ENCODE assay signal across 28 cellular contexts in genomic region chr12:105454688-105455087, GRCh38.
"Had no signal": no experiment of that assay in that cellular context is flagged by ENCODE, and none has a peak within 500 bp of the region (broad histone marks: within the 10 kb centered on the region; RNA-seq: fewer than 3 reads in every experiment).

No MANE protein-coding gene starts in this region.

- H3K9me3 ChIP-seq: colonic mucosa, right lobe of liver, testis, transverse colon had no signal

- H3K9me3 Mint-ChIP-seq: activated CD4-positive, alpha-beta memory T cell treated with anti-CD3 and anti-CD28 coated beads for 36 hours; activated CD4-positive, alpha-beta T cell treated with anti-CD3 and anti-CD28 coated beads, Interleukin-2, amount 10 ng/mL, durations not matched to agents 24 days and 14 days; activated T-helper 17 cell treated with anti-CD3 and anti-CD28 coated beads, Interleukin-2, amount 50 U/mL, for 72 hours; T-helper 1 cell treated with Interleukin-12 subunit alpha and Interleukin-12 subunit beta and Interleukin-4 antibody, amounts not matched to agents 30 μg/mL and 1 μg/mL, for 36 hours had no signal

- H3K4me1 ChIP-seq: colonic mucosa, gastroesophageal sphincter, neural progenitor cell, right lobe of liver, testis, transverse colon had no signal

- H3K36me3 Mint-ChIP-seq: activated CD4-positive, alpha-beta memory T cell treated with anti-CD3 and anti-CD28 coated beads for 36 hours; naive thymus-derived CD8-positive, alpha-beta T cell; neural progenitor cell had no signal

- H3K4me2 ChIP-seq: hepatocyte, neural progenitor cell had no signal

- H3K36me3 ChIP-seq: colonic mucosa, gastroesophageal sphincter, neural progenitor cell, right lobe of liver, transverse colon, WERI-Rb-1 had no signal

- ATAC-seq: activated CD4-positive, CD25-positive, alpha-beta regulatory T cell treated with anti-CD3 and anti-CD28 coated beads, Interleukin-2, amount 50 U/mL, for 24 hours; activated T-cell treated with anti-CD3 and anti-CD28 coated beads, Interleukin-2, amount 50 U/mL, for 4 hours; activated T-helper 17 cell treated with anti-CD3 and anti-CD28 coated beads, Interleukin-2, amount 50 U/mL, for 72 hours; gastroesophageal sphincter; left cardiac atrium; naive thymus-derived CD8-positive, alpha-beta T cell; right lobe of liver; stimulated activated naive CD8-positive, alpha-beta T cell treated with anti-CD3 and anti-CD28 coated beads, Interleukin-15, Interleukin-2, amounts not matched to agents 100 U/mL and 50 U/mL, for 24 hours had no signal

- H3K27ac ChIP-seq: colonic mucosa, gastroesophageal sphincter, hepatocyte, neural progenitor cell, right lobe of liver, testis, transverse colon, WERI-Rb-1 had no signal

- DNase-seq: activated CD4-positive, alpha-beta memory T cell treated with anti-CD3 and anti-CD28 coated beads for 36 hours; activated CD4-positive, alpha-beta T cell treated with anti-CD3 and anti-CD28 coated beads, Interleukin-2, amount 10 ng/mL, durations not matched to agents 24 days and 14 days; activated CD8-positive, alpha-beta memory T cell treated with anti-CD3 and anti-CD28 coated beads, Interleukin-2, amount 50 U/mL, for 48 hours; activated gamma-delta T cell treated with Interleukin-2 at 50 U/mL for 16 hours; activated naive CD4-positive, alpha-beta T cell treated with anti-CD3 and anti-CD28 coated beads, Interleukin-2, amount 50 U/mL, for 16 hours; activated T-cell treated with anti-CD3 and anti-CD28 coated beads, Interleukin-2, amount 50 U/mL, for 4 hours; amygdala; colonic mucosa; effector memory CD4-positive, alpha-beta T cell; islet precursor cell; left cardiac atrium; midbrain; naive thymus-derived CD8-positive, alpha-beta T cell; right lobe of liver; stimulated activated CD4-positive, alpha-beta T cell treated with anti-CD3 and anti-CD28 coated beads, Interleukin-12 subunit alpha, Interleukin-12 subunit beta, amount 100 ng/mL, for 4 hours; stimulated activated CD4-positive, alpha-beta T cell treated with anti-CD3 and anti-CD28 coated beads, Interleukin-4, amount 100 ng/mL, for 1 hour; stimulated activated naive CD8-positive, alpha-beta T cell treated with anti-CD3 and anti-CD28 coated beads, Interleukin-15, Interleukin-2, amounts not matched to agents 100 U/mL and 50 U/mL, for 24 hours; T-helper 9 cell; testis; transverse colon; WERI-Rb-1 had no signal

- H3K27me3 ChIP-seq: colonic mucosa, gastroesophageal sphincter, hepatocyte, neural progenitor cell, right lobe of liver, testis had no signal

- H3K4me3 ChIP-seq: colonic mucosa, gastroesophageal sphincter, hepatocyte, neural progenitor cell, right lobe of liver, skin epidermis, testis, transverse colon had no signal

- H3K9ac ChIP-seq: neural progenitor cell had no signal

- H3K4me1 Mint-ChIP-seq: activated CD4-positive, alpha-beta T cell treated with anti-CD3 and anti-CD28 coated beads, Interleukin-2, amount 10 ng/mL, durations not matched to agents 24 days and 14 days; activated T-helper 17 cell treated with anti-CD3 and anti-CD28 coated beads, Interleukin-2, amount 50 U/mL, for 72 hours; naive thymus-derived CD8-positive, alpha-beta T cell; neural progenitor cell had no signal

- H3K4me3 Mint-ChIP-seq: activated CD4-positive, alpha-beta memory T cell treated with anti-CD3 and anti-CD28 coated beads for 36 hours; activated CD4-positive, alpha-beta T cell treated with anti-CD3 and anti-CD28 coated beads, Interleukin-2, amount 10 ng/mL, durations not matched to agents 24 days and 14 days; activated T-cell treated with anti-CD3 and anti-CD28 coated beads, Interleukin-2, amount 50 U/mL, for 4 hours; activated T-helper 17 cell treated with anti-CD3 and anti-CD28 coated beads, Interleukin-2, amount 50 U/mL, for 72 hours; naive thymus-derived CD8-positive, alpha-beta T cell; neural progenitor cell; T-helper 1 cell treated with Interleukin-12 subunit alpha and Interleukin-12 subunit beta and Interleukin-4 antibody, amounts not matched to agents 30 μg/mL and 1 μg/mL, for 36 hours had no signal

- H2AFZ ChIP-seq: hepatocyte, neural progenitor cell had no signal

- H3K79me2 ChIP-seq: hepatocyte had no signal

- H3K27ac Mint-ChIP-seq: activated CD4-positive, alpha-beta memory T cell treated with anti-CD3 and anti-CD28 coated beads for 36 hours; activated CD4-positive, alpha-beta T cell treated with anti-CD3 and anti-CD28 coated beads, Interleukin-2, amount 10 ng/mL, durations not matched to agents 24 days and 14 days; activated T-helper 17 cell treated with anti-CD3 and anti-CD28 coated beads, Interleukin-2, amount 50 U/mL, for 72 hours; naive thymus-derived CD8-positive, alpha-beta T cell; neural progenitor cell; T-helper 1 cell treated with Interleukin-12 subunit alpha and Interleukin-12 subunit beta and Interleukin-4 antibody, amounts not matched to agents 30 μg/mL and 1 μg/mL, for 36 hours had no signal
